In genomic region chr14:103705158-103705523, GRCh38 we compare ENCODE assay signal across 17 cellular contexts. TPM values are rescaled to one million over a fixed set of nuclear protein-coding genes. Genes with fewer than 3 reads are reported as not detected.
DNase-seq lines count a peak whose midpoint lies in the region; ATAC-seq and TF ChIP-seq lines count a peak whose summit lies in the region.
"Had no signal": no experiment of that assay in that cellular context is flagged by ENCODE, and none has a peak within 500 bp of the region (broad histone marks: within the 10 kb centered on the region; RNA-seq: fewer than 3 reads in every experiment).

No MANE protein-coding gene starts in this region.

- no peak for TF ChIP-seq POLR2A in gastrocnemius medialis (IDR thresholded peaks at IDR 0.05)

- H3K36me3 ChIP-seq in HUES6 (ENCODE audit: control insufficient read depth, insufficient read depth, low read length): peaks cover 94% of the 10 kb centered on the region
- H3K36me3 ChIP-seq in gastrocnemius medialis: peaks cover 0 to 26% of the 10 kb centered on the region in 2 donors

- no peaks in the 10 kb centered on the region for H3K9me3 ChIP-seq in HUES6 (ENCODE audit: control insufficient read depth, insufficient read depth, low read depth, low read length)
- no peaks in the 10 kb centered on the region for H3K9me3 ChIP-seq in right cardiac atrium (ENCODE audit: control insufficient read depth, low read length)
- H3K9me3 ChIP-seq in gastrocnemius medialis: no peaks in the 10 kb centered on the region

- 0 out of 2 replicates have a peak overlapping the region, but pooled peaks have one; percentile 9 for H3K27ac ChIP-seq in HUES6 (ENCODE audit: low read depth, low read length)
- H3K27ac ChIP-seq in cingulate gyrus (ENCODE audit: low read depth, low read length): peak overlapping the region; percentile 7
- H3K27ac ChIP-seq in right cardiac atrium (ENCODE audit: low read length): no peak overlapping the region
- H3K27ac ChIP-seq in gastrocnemius medialis: peak overlapping the region in 3 of 4 donors; percentile 42 to 60 (median 57)
- H3K27ac ChIP-seq: brain microvascular endothelial cell, VCaP had no signal

- intact Hi-C loops in right cardiac atrium (cut with DNase I): no loop called here
- intact Hi-C loops in gastrocnemius medialis (cut with DNase I; ENCODE audit: low total_unique reads): no loop called here

- in situ Hi-C loops in gastrocnemius medialis (cut with MboI; ENCODE audit: low sequenced_read_pairs in 4 of 4): no loop called here

- DNase-seq in right cardiac atrium (peak; percentile 72 to 88 (median 84)), gastrocnemius medialis (no peak), NCI-H748 (lab: John Stamatoyannopoulos, UW; ENCODE audit: unreplicated experiment) (no peak), NCI-H226 (no peak), medulla oblongata (ENCODE audit: extremely low spot score) (no peak), epidermal melanocyte (ENCODE audit: insufficient read length, low spot score) (no peak)
- DNase-seq: activated T-cell treated with anti-CD3 and anti-CD28 coated beads, Interleukin-2, amount 50 U/mL, for 4 hours; brain microvascular endothelial cell; H7; kidney glomerular epithelial cell; NCI-H1417; NCI-H510A treated with DMSO at 0.1 percent for 48 hours; occipital lobe; stimulated activated CD4-positive, alpha-beta T cell treated with anti-CD3 and anti-CD28 coated beads, Interleukin-1b, Interleukin-23, amount 100 ng/mL, for 48 hours had no signal

- no peak for TF ChIP-seq CTCF in gastrocnemius medialis (IDR thresholded peaks at IDR 0.05 in 4 of 5, conservative IDR thresholded peaks at IDR 0.05 in 1 of 5)

- WGBS in right cardiac atrium: 58% methylated on average over 15 of the region's 15 CpGs

- H3K27me3 ChIP-seq in HUES6 (ENCODE audit: control insufficient read depth, insufficient read depth, low read length): no peaks in the 10 kb centered on the region
- H3K27me3 ChIP-seq in right cardiac atrium (ENCODE audit: control insufficient read depth, insufficient read depth): no peaks in the 10 kb centered on the region
- no peaks in the 10 kb centered on the region for H3K27me3 ChIP-seq in gastrocnemius medialis
- H3K27me3 ChIP-seq: brain microvascular endothelial cell had no signal

- no peak overlapping the region for H3K9ac ChIP-seq in HUES6 (ENCODE audit: low read length)

- H3K4me3 ChIP-seq in HUES6 (ENCODE audit: low read depth, low read length): no peak overlapping the region
- H3K4me3 ChIP-seq in right cardiac atrium (ENCODE audit: low read length): no peak overlapping the region
- no peak overlapping the region for H3K4me3 ChIP-seq in gastrocnemius medialis

- ATAC-seq in right cardiac atrium (peak; percentile 49 to 74), gastrocnemius medialis (no peak)
- ATAC-seq: activated T-cell treated with anti-CD3 and anti-CD28 coated beads, Interleukin-2, amount 50 U/mL, for 4 hours had no signal

- H3K4me1 ChIP-seq in HUES6 (ENCODE audit: control insufficient read depth, insufficient read depth, low read length): no peaks in the 10 kb centered on the region
- peaks cover 3% of the 10 kb centered on the region for H3K4me1 ChIP-seq in right cardiac atrium (ENCODE audit: control insufficient read depth, insufficient read depth, low read length)
- peaks cover 30% of the 10 kb centered on the region in 2 donors for H3K4me1 ChIP-seq in gastrocnemius medialis

RNA-seq across cellular contexts. Expression of gene XRCC3, which starts 10.1 kb away (rescaled TPM):
- total RNA-seq in right cardiac atrium: 1 to 10 TPM; 2.1 to 5.6 (median 2.4) TPM
- 2.2 TPM for polyA plus RNA-seq in right cardiac atrium
- 10 to 100 TPM in 1 of 4 donors, 1 to 10 TPM in 3; 1.3 to 26.5 (median 3.0) TPM for total RNA-seq in gastrocnemius medialis

RNA-seq across cellular contexts. Expression of gene ZFYVE21, which starts 10.5 kb away (rescaled TPM):
- total RNA-seq in right cardiac atrium: 10 to 100 TPM; 42.0 to 61.0 (median 52.4) TPM
- 66.8 TPM for polyA plus RNA-seq in right cardiac atrium
- total RNA-seq in gastrocnemius medialis: 10 to 100 TPM; 16.2 to 25.8 (median 20.2) TPM

Comparison
In these comparisons a context has a peak if more than half of its experiments do, and no peak if none do; other contexts are left out.
1. ATAC-seq: peak in right cardiac atrium (2 of 2); none in gastrocnemius medialis (0 of 2).
2. DNase-seq: peak in right cardiac atrium (3 of 3); none in gastrocnemius medialis (0 of 2), NCI-H748 (single experiment), NCI-H226 (single experiment), medulla oblongata (single experiment) and epidermal melanocyte (single experiment).